1 cellular context compared by ENCODE assay signal in genomic region chr4:123364906-123365305, GRCh38.
TF ChIP-seq lines count a peak whose summit lies in the region.

No MANE protein-coding gene starts in this region.

TF ChIP-seq in IMR-90, 13 proteins besides CTCF, POLR2A, EP300 and RAD21 (continued from another document):
- TF ChIP-seq RCOR1 (IDR thresholded peaks at IDR 0.05; ENCODE audit: insufficient replicate concordance, low read length) (no peak), MXI1 (IDR thresholded peaks at IDR 0.05; ENCODE audit: borderline replicate concordance, low read depth, low read length) (no peak)
